ENCODE assay signal across 1 cellular context in genomic region chr4:82431831-82432230, GRCh38.
TF ChIP-seq lines count a peak whose summit lies in the region.

No MANE protein-coding gene starts in this region.

TF ChIP-seq in WTC11, 78 proteins besides CTCF, POLR2A, EP300 and RAD21 (continued from another document):
- TF ChIP-seq ZNF512 (CRISPR knock-in tag; IDR thresholded peaks at IDR 0.05; ENCODE audit: borderline replicate concordance) = no peak
- TF ChIP-seq ARID4B (CRISPR knock-in tag; IDR thresholded peaks at IDR 0.05; ENCODE audit: borderline replicate concordance) = no peak
- no peak for TF ChIP-seq ZNF425 (CRISPR knock-in tag; conservative IDR thresholded peaks at IDR 0.05)
- no peak for TF ChIP-seq GTF2I (CRISPR knock-in tag; conservative IDR thresholded peaks at IDR 0.05)
- TF ChIP-seq IRF1 (CRISPR knock-in tag; IDR thresholded peaks at IDR 0.05) = no peak
- TF ChIP-seq NR3C1 (CRISPR knock-in tag; conservative IDR thresholded peaks at IDR 0.05; ENCODE audit: low read depth) = no peak
- TF ChIP-seq NFATC4 (CRISPR knock-in tag; IDR thresholded peaks at IDR 0.05) = no peak
- TF ChIP-seq STAT6 (CRISPR knock-in tag; conservative IDR thresholded peaks at IDR 0.05; ENCODE audit: low read depth) = no peak
- no peak for TF ChIP-seq HMGA2 (CRISPR knock-in tag; IDR thresholded peaks at IDR 0.05)
- TF ChIP-seq ERG (CRISPR knock-in tag; IDR thresholded peaks at IDR 0.05) = no peak
- no peak for TF ChIP-seq JUN (CRISPR knock-in tag; IDR thresholded peaks at IDR 0.05)
- no peak for TF ChIP-seq FOXJ3 (CRISPR knock-in tag; IDR thresholded peaks at IDR 0.05; ENCODE audit: borderline replicate concordance)
- no peak for TF ChIP-seq RORB (CRISPR knock-in tag; IDR thresholded peaks at IDR 0.05)
